In the genomic region with DNA sequence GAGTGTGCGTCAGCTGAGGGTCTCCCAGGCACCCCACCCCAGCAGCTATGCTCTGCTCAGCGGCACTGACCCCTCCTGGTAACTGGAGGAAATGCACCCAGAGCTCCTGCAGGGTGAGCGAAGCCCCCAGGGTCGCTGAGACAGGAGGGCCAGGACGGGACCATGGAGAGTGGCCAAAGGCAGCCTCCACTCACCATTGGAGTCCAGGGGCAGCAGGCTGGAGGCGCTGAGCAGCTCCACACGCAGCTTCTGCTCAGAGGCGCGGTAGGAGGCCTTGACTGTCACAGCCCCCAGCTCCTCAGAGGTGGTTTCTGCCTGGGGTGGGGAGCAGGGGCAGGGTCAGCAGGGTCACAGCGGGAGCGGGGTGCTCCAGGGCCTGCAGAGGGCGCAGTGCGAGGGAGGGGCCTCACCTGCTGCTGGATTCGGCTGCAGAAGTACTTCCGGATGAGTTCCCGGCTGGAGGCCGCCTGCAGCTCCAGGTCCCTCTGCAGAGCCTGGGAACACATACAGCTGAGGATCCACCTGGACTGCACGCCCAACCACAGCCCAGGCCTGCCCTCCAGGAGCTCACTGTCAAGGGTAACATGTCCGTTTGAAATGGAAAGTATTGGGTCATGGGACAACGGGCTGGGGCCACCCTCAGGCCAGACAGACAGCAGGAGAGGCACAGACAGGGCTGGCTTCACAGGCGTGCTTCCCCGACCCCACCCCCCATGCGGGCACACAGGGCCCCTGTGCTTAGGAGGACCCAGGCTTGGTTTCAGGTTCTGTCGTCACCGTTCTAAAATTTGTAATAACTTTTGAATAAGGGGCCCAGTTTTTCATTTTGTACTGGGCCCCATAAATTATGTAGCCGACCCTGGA, we compare ENCODE assay signal across 2 cellular contexts.
TF ChIP-seq lines count a peak whose summit lies in the region.

No MANE protein-coding gene starts in this region.

TF ChIP-seq in GM12891, 5 proteins besides CTCF, POLR2A, EP300 and RAD21 (continued from another document):
- TF ChIP-seq SPI1 (IDR thresholded peaks at IDR 0.05; ENCODE audit: low read depth, low read length) (no peak), POU2F2 (IDR thresholded peaks at IDR 0.05; ENCODE audit: low read depth, low read length) (no peak), POLR2AphosphoS5 (IDR thresholded peaks at IDR 0.05; ENCODE audit: low read depth, low read length) (no peak), PAX5 (IDR thresholded peaks at IDR 0.05; ENCODE audit: insufficient read depth, low read length, severe bottlenecking) (no peak)

TF ChIP-seq in endothelial cell of umbilical vein, 7 proteins besides CTCF, POLR2A, EP300 and RAD21:
- TF ChIP-seq, protein P1, sequence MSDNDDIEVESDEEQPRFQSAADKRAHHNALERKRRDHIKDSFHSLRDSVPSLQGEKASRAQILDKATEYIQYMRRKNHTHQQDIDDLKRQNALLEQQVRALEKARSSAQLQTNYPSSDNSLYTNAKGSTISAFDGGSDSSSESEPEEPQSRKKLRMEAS (IDR thresholded peaks at IDR 0.05; ENCODE audit: insufficient read depth, insufficient read length), result no peak
- TF ChIP-seq MYC (IDR thresholded peaks at IDR 0.05; ENCODE audit: low read depth, low read length) (no peak), GATA2 (IDR thresholded peaks at IDR 0.05; ENCODE audit: insufficient read depth, insufficient read length, low read depth, low read length) (no peak), FOS (IDR thresholded peaks at IDR 0.05; ENCODE audit: borderline replicate concordance, insufficient read depth, low read length) (no peak), EZH2 (IDR thresholded peaks at IDR 0.05; ENCODE audit: borderline replicate concordance, low read depth, low read length, severe bottlenecking) (no peak), JUN (IDR thresholded peaks at IDR 0.05; ENCODE audit: borderline replicate concordance, insufficient read depth, insufficient read length, low read depth) (no peak), POLR2AphosphoS5 (IDR thresholded peaks at IDR 0.05; ENCODE audit: insufficient read depth, low read depth, low read length) (no peak)
